1 cellular context compared by ENCODE assay signal in genomic region chr3:81684739-81685395, GRCh38.
A peak's percentile ranks its signal among the peaks of the same experiment; 100 is the strongest.
TF ChIP-seq lines count a peak whose summit lies in the region.

No MANE protein-coding gene starts in this region.

TF ChIP-seq in K562, 482 proteins besides CTCF, POLR2A, EP300 and RAD21 (continued from another document and continues in another):
- TF ChIP-seq TSHZ1 (CRISPR knock-in tag; IDR thresholded peaks at IDR 0.05) (no peak), KAT2B (IDR thresholded peaks at IDR 0.05; ENCODE audit: low read depth, low read length) (no peak), HSF4 (CRISPR knock-in tag; IDR thresholded peaks at IDR 0.05; ENCODE audit: borderline replicate concordance) (no peak), ZNF592 (IDR thresholded peaks at IDR 0.05) (0 out of 2 replicates have a peak, but pooled peaks have one; percentile 23), SMARCA4 (IDR thresholded peaks at IDR 0.05) (peak; percentile 28; the same call in 1 of the 2 replicates), ZNF143 (CRISPR knock-in tag; IDR thresholded peaks at IDR 0.05) (no peak), TBL1XR1 (IDR thresholded peaks at IDR 0.05; ENCODE audit: low read length in 2 of 2) (no peak), ARID3A (IDR thresholded peaks at IDR 0.05; ENCODE audit: borderline replicate concordance, low read depth, low read length) (no peak), PPARD (CRISPR knock-in tag; IDR thresholded peaks at IDR 0.05) (no peak), CBFB (CRISPR knock-in tag; IDR thresholded peaks at IDR 0.05) (no peak), SMAD3 (CRISPR knock-in tag; conservative IDR thresholded peaks at IDR 0.05) (no peak), ELF4 (CRISPR knock-in tag; IDR thresholded peaks at IDR 0.05) (no peak), RBM15 (IDR thresholded peaks at IDR 0.05; ENCODE audit: insufficient read depth, low read length) (no peak), PBX2 (CRISPR knock-in tag; IDR thresholded peaks at IDR 0.05; ENCODE audit: low read depth) (no peak), PBX2 (tag; conservative IDR thresholded peaks at IDR 0.05; ENCODE audit: low read depth) (peak; percentile 27; the same call in 1 of the 2 replicates), SIN3B (IDR thresholded peaks at IDR 0.05; ENCODE audit: low read depth) (no peak), ARID3B (CRISPR knock-in tag; IDR thresholded peaks at IDR 0.05; ENCODE audit: borderline replicate concordance) (no peak), HMBOX1 (IDR thresholded peaks at IDR 0.05) (peak; percentile 54), ZNF639 (CRISPR knock-in tag; conservative IDR thresholded peaks at IDR 0.05 in 1 of 2, IDR thresholded peaks at IDR 0.05 in 1 of 2) (no peak), RBM17 (IDR thresholded peaks at IDR 0.05; ENCODE audit: borderline replicate concordance, low read depth, low read length) (no peak), IRF1 (CRISPR knock-in tag; IDR thresholded peaks at IDR 0.05; ENCODE audit: borderline replicate concordance) (no peak), MNT (conservative IDR thresholded peaks at IDR 0.05) (0 out of 4 replicates have a peak, but pooled peaks of 1 of the 2 experiments have one; percentile 34), ZNF134 (CRISPR knock-in tag; conservative IDR thresholded peaks at IDR 0.05) (no peak), ZNF561 (CRISPR knock-in tag; conservative IDR thresholded peaks at IDR 0.05) (no peak), MAFG (tag; conservative IDR thresholded peaks at IDR 0.05) (peak; percentile 64), CBX8 (IDR thresholded peaks at IDR 0.05; ENCODE audit: borderline replicate concordance, extremely low read depth, low read depth, low read length, poor library complexity, severe bottlenecking) (no peak), ZNF316 (IDR thresholded peaks at IDR 0.05) (peak; percentile 50; the same call in 1 of the 2 replicates), BRF2 (IDR thresholded peaks at IDR 0.05; ENCODE audit: borderline replicate concordance, insufficient read depth, insufficient read length) (no peak)
